In genomic region chr17:51133365-51133764, GRCh38 we compare ENCODE assay signal across 22 cellular contexts. TPM values are rescaled to one million over a fixed set of nuclear protein-coding genes. Genes with fewer than 3 reads are reported as not detected.
DNase-seq lines count a peak whose midpoint lies in the region; ATAC-seq and TF ChIP-seq lines count a peak whose summit lies in the region.
"Had no signal": no experiment of that assay in that cellular context is flagged by ENCODE, and none has a peak within 500 bp of the region (broad histone marks: within the 10 kb centered on the region; RNA-seq: fewer than 3 reads in every experiment).

No MANE protein-coding gene starts in this region.

- no peak overlapping the region for H3K4me3 ChIP-seq in PC-9
- no peak overlapping the region for H3K4me3 ChIP-seq in gastroesophageal sphincter
- peak overlapping the region in 2 of 3 donors; percentile 14 to 36 for H3K4me3 ChIP-seq in skeletal muscle tissue (ENCODE audit: low read length in 3 of 3)
- H3K4me3 ChIP-seq: colonic mucosa, GM12878, lower lobe of right lung, smooth muscle cell had no signal

- H3K4me2 ChIP-seq in PC-9, result peak overlapping the region; percentile 33
- H3K4me2 ChIP-seq: smooth muscle cell had no signal

- H3K4me1 ChIP-seq in PC-9 (replicated peaks; ENCODE audit: insufficient read depth) (peaks cover 14% of the 10 kb centered on the region), gastroesophageal sphincter (peaks cover 0 to 16% (median 3%) of the 10 kb centered on the region in 3 donors), skeletal muscle tissue (ENCODE audit: control insufficient read depth in 3 of 3, insufficient read depth in 3 of 3, low read length in 3 of 3) (peaks cover 13 to 16% (median 15%) of the 10 kb centered on the region in 3 donors)
- H3K4me1 ChIP-seq: colonic mucosa, parathyroid adenoma had no signal

- TF ChIP-seq EP300 in gastroesophageal sphincter (IDR thresholded peaks at IDR 0.05), result no peak

- H3K36me3 Mint-ChIP-seq in immature natural killer cell, result no peaks in the 10 kb centered on the region
- H3K36me3 Mint-ChIP-seq: T-cell had no signal

- POLR2A ChIA-PET in PC-9 (lab: Charles Lee; ENCODE audit: unreplicated experiment), result no interaction called here

- CTCF ChIA-PET in PC-9 (lab: Charles Lee), result no interaction called here

- H3K4me1 Mint-ChIP-seq in immature natural killer cell, result no peaks in the 10 kb centered on the region
- H3K4me1 Mint-ChIP-seq: B cell, T-cell had no signal

- no peaks in the 10 kb centered on the region for H4K20me1 ChIP-seq in PC-9 (ENCODE audit: insufficient read depth)

- H3K27me3 ChIP-seq in PC-9 (ENCODE audit: insufficient read depth, low read depth), result no peaks in the 10 kb centered on the region
- no peaks in the 10 kb centered on the region for H3K27me3 ChIP-seq in gastroesophageal sphincter
- H3K27me3 ChIP-seq in skeletal muscle tissue (ENCODE audit: control insufficient read depth in 3 of 3, insufficient read depth in 3 of 3, low read length in 3 of 3), result no peaks in the 10 kb centered on the region
- H3K27me3 ChIP-seq: colonic mucosa had no signal

- peaks cover under 1% of the 10 kb centered on the region; the same call in 1 of the 2 replicates for H3F3A ChIP-seq in PC-9 (ENCODE audit: insufficient read depth, low read depth)

- no peak for TF ChIP-seq POLR2A in gastroesophageal sphincter (IDR thresholded peaks at IDR 0.05)

- no peak overlapping the region for H3K4me3 Mint-ChIP-seq in immature natural killer cell
- H3K4me3 Mint-ChIP-seq: B cell, T-cell had no signal

- H3K9ac ChIP-seq in skeletal muscle tissue (ENCODE audit: low read depth in 1 of 3, low read length in 3 of 3), result peak overlapping the region in 2 of 3 donors; percentile 51 to 62
- H3K9ac ChIP-seq: parathyroid adenoma had no signal

- no peak overlapping the region for H3K27ac Mint-ChIP-seq in immature natural killer cell
- H3K27ac Mint-ChIP-seq: B cell, T-cell had no signal

- 57 to 65% methylated on average over 2 of the region's 2 CpGs for WGBS in gastroesophageal sphincter (ENCODE audit: low coverage in 1 of 2), 2 donors

- no peak for TF ChIP-seq CTCF in PC-9 (conservative IDR thresholded peaks at IDR 0.05)
- no peak for TF ChIP-seq CTCF in gastroesophageal sphincter (IDR thresholded peaks at IDR 0.05)

- H3K36me3 ChIP-seq in PC-9 (ENCODE audit: low read depth) (no peaks in the 10 kb centered on the region), gastroesophageal sphincter (no peaks in the 10 kb centered on the region), skeletal muscle tissue (ENCODE audit: control insufficient read depth in 3 of 3, insufficient read depth in 3 of 3, low read length in 3 of 3) (no peaks in the 10 kb centered on the region)
- H3K36me3 ChIP-seq: colonic mucosa, lower lobe of right lung had no signal

- H3K27ac ChIP-seq in PC-9, result 0 out of 2 replicates have a peak overlapping the region, but pooled peaks have one; percentile 14
- H3K27ac ChIP-seq in gastroesophageal sphincter, result peak overlapping the region in 3 of 4 donors; percentile 24 to 60 (median 52)
- peak overlapping the region; percentile 92 for H3K27ac ChIP-seq in skeletal muscle tissue (ENCODE audit: low read depth, low read length)
- H3K27ac ChIP-seq: epithelial cell of prostate, lower lobe of right lung, parathyroid adenoma had no signal

- no peaks in the 10 kb centered on the region for H3K9me3 Mint-ChIP-seq in immature natural killer cell
- H3K9me3 Mint-ChIP-seq: T-cell had no signal

- H3K27me3 Mint-ChIP-seq in immature natural killer cell (ENCODE audit: low read depth in 3 of 3), result peaks cover 0 to 5% (median 4%) of the 10 kb centered on the region in 3 donors

- intact Hi-C loops in PC-9 (cut with micrococcal nuclease; ENCODE audit: unreplicated experiment), result no loop called here

- DNase-seq in PC-9 (no peak), left lobe of liver (ENCODE audit: low spot score) (no peak), NOMO-1 treated with dmso at 0.1 percent for 144 hours (lab: John Stamatoyannopoulos, UW; ENCODE audit: unreplicated experiment) (no peak), immature natural killer cell (no peak)
- DNase-seq in activated naive CD4-positive, alpha-beta T cell treated with anti-CD3 and anti-CD28 coated beads, Interleukin-2, amount 50 U/mL, for 16 hours, result no peak
- DNase-seq: activated CD4-positive, alpha-beta T cell treated with anti-CD3 and anti-CD28 coated beads, Interleukin-2, amount 50 U/mL, for 4 hours; activated naive CD4-positive, alpha-beta T cell; colonic mucosa; GDM1; lower lobe of right lung; NCI-H1436; NK-92 treated with Interleukin-12 subunit alpha and Interleukin-12 subunit beta, amount 100 ng/mL, for 24 hours; stimulated activated CD8-positive, alpha-beta memory T cell treated with anti-CD3 and anti-CD28 coated beads, Interleukin-4, amount 100 ng/mL, for 48 hours; T-cell had no signal

- ATAC-seq in GM18517 (IDR thresholded peaks at IDR 0.05; ENCODE audit: unreplicated experiment), result peak; percentile 16
- ATAC-seq in gastroesophageal sphincter, result no peak
- ATAC-seq in left lobe of liver, result no peak
- ATAC-seq: T-cell had no signal

- peak overlapping the region; percentile 46 for H2AFZ ChIP-seq in PC-9
- H2AFZ ChIP-seq: parathyroid adenoma had no signal

- H3K9me3 ChIP-seq in PC-9 (ENCODE audit: insufficient read depth, low read depth) (no peaks in the 10 kb centered on the region), gastroesophageal sphincter (no peaks in the 10 kb centered on the region), skeletal muscle tissue (ENCODE audit: control insufficient read depth in 3 of 3, low read length in 3 of 3) (no peaks in the 10 kb centered on the region)
- H3K9me3 ChIP-seq: colonic mucosa, lower lobe of right lung had no signal

- H3K79me2 ChIP-seq in PC-9 (ENCODE audit: low read depth), result no peaks in the 10 kb centered on the region
- H3K79me2 ChIP-seq: parathyroid adenoma had no signal

- no peaks in the 10 kb centered on the region for H3K9me2 ChIP-seq in PC-9 (ENCODE audit: insufficient read depth)

- BruUV-seq in PC-9 (replicated peaks; lab: Mats Ljungman, UMichigan), result no TSS peak

RNA-seq across cellular contexts. Expression of gene SPAG9, which starts 12.7 kb away (rescaled TPM):
- total RNA-seq in PC-9 (2021), result 40.8 and 51.8 TPM in 2 replicates
- total RNA-seq in gastroesophageal sphincter, result 100 to 1,000 TPM in 1 of 4 donors, 10 to 100 TPM in 3; 85.2 to 110 (median 94.3) TPM
- total RNA-seq in skeletal muscle tissue, result 92.9 TPM
- 36.5 TPM for total RNA-seq in left lobe of liver
- polyA plus RNA-seq in immature natural killer cell, result 1 to 10 TPM; 1.4 to 7.3 (median 4.3) TPM

RNA-seq across cellular contexts. Expression of gene NME1, which starts 20.0 kb away (rescaled TPM):
- total RNA-seq in PC-9 (2021) (115 and 172 TPM in 2 replicates), gastroesophageal sphincter (10 to 100 TPM in 3 of 4 donors, 1 to 10 TPM in 1; 9.7 to 37.1 (median 29.1) TPM), skeletal muscle tissue (44.9 TPM), left lobe of liver (51.9 TPM)
- polyA plus RNA-seq in immature natural killer cell, result 10 to 100 TPM; 62.8 to 92.8 (median 75.9) TPM

RNA-seq across cellular contexts. Expression of gene NME2, which starts 32.8 kb away (rescaled TPM):
- total RNA-seq in PC-9 (2021) (600 and 826 TPM in 2 replicates), gastroesophageal sphincter (100 to 1,000 TPM; 321 to 410 (median 361) TPM), skeletal muscle tissue (240 TPM), left lobe of liver (178 TPM)
- polyA plus RNA-seq in immature natural killer cell, result 100 to 1,000 TPM; 170 to 272 (median 223) TPM

Comparison
In these comparisons a context has a peak if more than half of its experiments do, and no peak if none do; other contexts are left out.
1. H3K27ac ChIP-seq: peak in every context shown above with its lines; median percentile 92 in skeletal muscle tissue; 52 in gastroesophageal sphincter; 14 in PC-9.
2. H3K4me3 ChIP-seq: peak in skeletal muscle tissue (2 of 3); none in PC-9 (single experiment) and gastroesophageal sphincter (0 of 2).